13 cellular contexts compared by ENCODE assay signal in the genomic region with DNA sequence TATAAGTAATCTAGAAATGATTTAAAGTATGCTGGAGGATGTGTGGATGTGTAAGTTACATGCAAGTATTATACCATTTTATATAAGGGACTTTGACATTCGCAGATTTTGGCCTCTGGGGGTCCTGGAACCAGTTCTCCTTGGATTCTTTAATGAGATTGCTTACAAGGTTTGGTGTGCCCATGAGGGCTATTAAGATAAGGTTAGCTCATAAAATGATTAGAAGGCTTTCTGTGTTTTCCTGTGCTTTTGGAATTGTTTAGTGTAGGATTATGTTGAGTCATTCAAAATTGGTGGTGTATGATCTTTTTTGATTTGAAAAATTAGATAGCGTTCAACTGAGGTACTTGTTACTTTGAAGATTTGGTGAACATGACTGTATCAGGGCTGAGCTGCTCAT. TPM values are rescaled to one million over a fixed set of nuclear protein-coding genes. Genes with fewer than 3 reads are reported as not detected.
A peak's percentile ranks its signal among the peaks of the same experiment; 100 is the strongest.
DNase-seq lines count a peak whose midpoint lies in the region; ATAC-seq and TF ChIP-seq lines count a peak whose summit lies in the region.
"Had no signal": no experiment of that assay in that cellular context is flagged by ENCODE, and none has a peak within 500 bp of the region (broad histone marks: within the 10 kb centered on the region; RNA-seq: fewer than 3 reads in every experiment).

No MANE protein-coding gene starts in this region.

- peaks cover 100% of the 10 kb centered on the region for H3K79me2 ChIP-seq in GM23338 (replicated peaks; ENCODE audit: insufficient read depth)
- H3K79me2 ChIP-seq in mesendoderm (ENCODE audit: control insufficient read depth, insufficient read depth, low read length), result peaks cover 52% of the 10 kb centered on the region

- H3K4me1 ChIP-seq in GM23338 (ENCODE audit: insufficient read depth) (peaks cover 68% of the 10 kb centered on the region), mesendoderm (ENCODE audit: control insufficient read depth, low read depth, low read length) (peaks cover 5% of the 10 kb centered on the region), right atrium auricular region (peaks cover 0 to 32% of the 10 kb centered on the region in 2 donors)

- H3K4me1 Mint-ChIP-seq in CD4-positive, alpha-beta T cell (ENCODE audit: low read depth), result peaks cover 94% of the 10 kb centered on the region
- peaks cover 67% of the 10 kb centered on the region for H3K4me1 Mint-ChIP-seq in GM23338
- H3K4me1 Mint-ChIP-seq in activated T-helper 17 cell treated with anti-CD3 and anti-CD28 coated beads, Interleukin-2, amount 50 U/mL, for 72 hours, result peaks cover 42% of the 10 kb centered on the region

- H3K18ac ChIP-seq in mesendoderm (ENCODE audit: low read length), result no peak overlapping the region

- no peak for TF ChIP-seq CTCF in CD4-positive, alpha-beta T cell (IDR thresholded peaks at IDR 0.05)
- TF ChIP-seq CTCF in GM23338 (conservative IDR thresholded peaks at IDR 0.05; ENCODE audit: low read depth in 2 of 2), result no peak
- no peak for TF ChIP-seq CTCF in right atrium auricular region (IDR thresholded peaks at IDR 0.05)

- H3K9me2 ChIP-seq in GM23338 (ENCODE audit: insufficient read depth), result no peaks in the 10 kb centered on the region

- H3K36me3 ChIP-seq in GM23338 (ENCODE audit: insufficient read depth) (no peaks in the 10 kb centered on the region), mesendoderm (ENCODE audit: control insufficient read depth, insufficient read depth, low read length) (no peaks in the 10 kb centered on the region), right atrium auricular region (no peaks in the 10 kb centered on the region)
- H3K36me3 ChIP-seq: esophagus squamous epithelium had no signal

- H3K36me3 Mint-ChIP-seq in CD4-positive, alpha-beta T cell (ENCODE audit: low read depth), result peaks cover 15% of the 10 kb centered on the region
- peaks cover 7% of the 10 kb centered on the region; the same call in 2 of the 3 replicates for H3K36me3 Mint-ChIP-seq in GM23338 (ENCODE audit: low read depth)
- H3K36me3 Mint-ChIP-seq in activated T-helper 17 cell treated with anti-CD3 and anti-CD28 coated beads, Interleukin-2, amount 50 U/mL, for 72 hours (ENCODE audit: low read depth), result peaks cover 7% of the 10 kb centered on the region
- H3K36me3 Mint-ChIP-seq in activated naive CD4-positive, alpha-beta T cell treated with anti-CD3 and anti-CD28 coated beads, Interleukin-2, amount 50 U/mL, for 72 hours, result peaks cover 4 to 22% of the 10 kb centered on the region in 2 donors

- peaks cover 3% of the 10 kb centered on the region for H3K79me1 ChIP-seq in mesendoderm (ENCODE audit: low read length)

- peaks cover 12% of the 10 kb centered on the region; the same call in 1 of the 2 replicates for H4K20me1 ChIP-seq in GM23338 (replicated peaks; ENCODE audit: insufficient read depth)

- no peak overlapping the region for H4K8ac ChIP-seq in mesendoderm (ENCODE audit: low read depth, low read length)

- H2BK120ac ChIP-seq in mesendoderm (ENCODE audit: low read depth, low read length), result no peak overlapping the region

- peak overlapping the region; percentile 84 for H3K27ac Mint-ChIP-seq in CD4-positive, alpha-beta T cell
- H3K27ac Mint-ChIP-seq in GM23338, result peak overlapping the region; percentile 79
- H3K27ac Mint-ChIP-seq in activated T-helper 17 cell treated with anti-CD3 and anti-CD28 coated beads, Interleukin-2, amount 50 U/mL, for 72 hours, result peak overlapping the region; percentile 80
- H3K27ac Mint-ChIP-seq in activated naive CD4-positive, alpha-beta T cell treated with anti-CD3 and anti-CD28 coated beads, Interleukin-2, amount 50 U/mL, for 72 hours, result peak overlapping the region in 1 of 2 donors; percentile 72

- no peaks in the 10 kb centered on the region for H3F3A ChIP-seq in GM23338 (replicated peaks; ENCODE audit: low read depth)

- H3K56ac ChIP-seq in mesendoderm (ENCODE audit: low read length), result no peak overlapping the region

- H3K4me3 ChIP-seq in GM23338 (no peak overlapping the region), mesendoderm (ENCODE audit: low read length) (no peak overlapping the region), right atrium auricular region (no peak overlapping the region)

- CTCF ChIA-PET in CD4-positive, alpha-beta T cell (lab: Charles Lee), result no interaction called here

- intact Hi-C loops in CD4-positive, alpha-beta T cell (cut with DNase I, micrococcal nuclease), result loop anchor here in 1 of 2 experiments (5.0 to 10.0 kb wide), 2 partner anchors 663 to 1181 kb away; no protein-coding TSS in a partner anchor

- H2BK15ac ChIP-seq in mesendoderm (replicated peaks; ENCODE audit: low read depth), result no peak overlapping the region

- no peak for ATAC-seq in CD4-positive, alpha-beta T cell (ENCODE audit: poor library complexity)
- no peak for ATAC-seq in GM23338
- ATAC-seq in activated T-helper 17 cell treated with anti-CD3 and anti-CD28 coated beads, Interleukin-2, amount 50 U/mL, for 72 hours (replicated peaks), result no peak
- ATAC-seq in activated naive CD4-positive, alpha-beta T cell treated with anti-CD3 and anti-CD28 coated beads, Interleukin-2, amount 50 U/mL, for 72 hours, result no peak

- no peaks in the 10 kb centered on the region for H3K27me3 ChIP-seq in CD4-positive, alpha-beta T cell (ENCODE audit: control insufficient read depth, insufficient read depth, low read length)
- H3K27me3 ChIP-seq in GM23338 (ENCODE audit: insufficient read depth), result no peaks in the 10 kb centered on the region
- H3K27me3 ChIP-seq in mesendoderm (ENCODE audit: insufficient read depth, low read length, poor library complexity), result no peaks in the 10 kb centered on the region
- H3K27me3 ChIP-seq in right atrium auricular region, result no peaks in the 10 kb centered on the region
- H3K27me3 ChIP-seq: esophagus squamous epithelium had no signal

- POLR2A ChIA-PET in CD4-positive, alpha-beta T cell (lab: Charles Lee), result interaction anchor here (1.2 kb wide), 1 partner anchor 41 kb away, joined by 3 read pairs; no protein-coding TSS in a partner anchor

- no peak overlapping the region for H3K23ac ChIP-seq in mesendoderm (ENCODE audit: low read length)

- peak overlapping the region; percentile 40 for H3K4me2 ChIP-seq in GM23338
- no peak overlapping the region for H3K4me2 ChIP-seq in mesendoderm (ENCODE audit: low read length)
- H3K4me2 ChIP-seq: KMS-11 had no signal

- no peak overlapping the region for H2AFZ ChIP-seq in GM23338

- H2AK5ac ChIP-seq in mesendoderm (ENCODE audit: low read length), result no peak overlapping the region

- H4K5ac ChIP-seq in mesendoderm (ENCODE audit: low read length), result no peak overlapping the region

- H3K4me3 Mint-ChIP-seq in CD4-positive, alpha-beta T cell, result peak overlapping the region; percentile 47
- peak overlapping the region; percentile 16; the same call in 1 of the 3 replicates for H3K4me3 Mint-ChIP-seq in GM23338
- H3K4me3 Mint-ChIP-seq in activated T-helper 17 cell treated with anti-CD3 and anti-CD28 coated beads, Interleukin-2, amount 50 U/mL, for 72 hours, result peak overlapping the region; percentile 82
- H3K4me3 Mint-ChIP-seq: neural crest cell had no signal

- DNase-seq in CD4-positive, alpha-beta T cell, result no peak
- DNase-seq in GM23338 (ENCODE audit: low spot score), result no peak
- DNase-seq in mesendoderm, result peak; percentile 41
- no peak for DNase-seq in right atrium auricular region (ENCODE audit: low spot score)
- no peak for DNase-seq in SW480 (ENCODE audit: low spot score)
- DNase-seq in substantia nigra (lab: John Stamatoyannopoulos, UW), result no peak
- no peak for DNase-seq in activated naive CD4-positive, alpha-beta T cell treated with anti-CD3 and anti-CD28 coated beads, Interleukin-2, amount 50 U/mL, for 72 hours (ENCODE audit: low spot score in 2 of 2)
- DNase-seq: esophagus squamous epithelium, GOT3, NCI-H1694 treated with DMSO at 0.1 percent for 48 hours had no signal

- no CpG with 5 or more reads among the region's 2 CpGs for WGBS in mesendoderm (ENCODE audit: extremely low coverage, insufficient coverage, low lambda C conversion rate)

- H3K9me3 ChIP-seq in CD4-positive, alpha-beta T cell (ENCODE audit: control insufficient read depth, low read length), result no peaks in the 10 kb centered on the region
- H3K9me3 ChIP-seq in right atrium auricular region, result no peaks in the 10 kb centered on the region
- H3K9me3 ChIP-seq: esophagus squamous epithelium had no signal

- no peak overlapping the region for H3K9ac ChIP-seq in mesendoderm (ENCODE audit: low read length)
- H3K9ac ChIP-seq: KMS-11 had no signal

- no peak overlapping the region for H2BK5ac ChIP-seq in mesendoderm (ENCODE audit: low read length)

- H3K27ac ChIP-seq in CD4-positive, alpha-beta T cell (ENCODE audit: low read depth, low read length), result no peak overlapping the region
- H3K27ac ChIP-seq in GM23338 (ENCODE audit: low read depth) (no peak overlapping the region), mesendoderm (ENCODE audit: low read depth, low read length) (no peak overlapping the region), right atrium auricular region (no peak overlapping the region), substantia nigra (ENCODE audit: low read depth, low read length, poor library complexity, severe bottlenecking) (no peak overlapping the region)
- H3K27ac ChIP-seq: esophagus squamous epithelium, KMS-11 had no signal

- no peaks in the 10 kb centered on the region for H3K9me3 Mint-ChIP-seq in CD4-positive, alpha-beta T cell
- no peaks in the 10 kb centered on the region for H3K9me3 Mint-ChIP-seq in GM23338
- H3K9me3 Mint-ChIP-seq in activated T-helper 17 cell treated with anti-CD3 and anti-CD28 coated beads, Interleukin-2, amount 50 U/mL, for 72 hours, result no peaks in the 10 kb centered on the region
- H3K9me3 Mint-ChIP-seq in activated naive CD4-positive, alpha-beta T cell treated with anti-CD3 and anti-CD28 coated beads, Interleukin-2, amount 50 U/mL, for 72 hours, result no peaks in the 10 kb centered on the region

- H3K4ac ChIP-seq in mesendoderm (ENCODE audit: low read depth, low read length), result no peak overlapping the region

- H3K27me3 Mint-ChIP-seq in CD4-positive, alpha-beta T cell, result no peaks in the 10 kb centered on the region
- peaks cover 5% of the 10 kb centered on the region for H3K27me3 Mint-ChIP-seq in GM23338 (ENCODE audit: insufficient read depth, low read depth, poor library complexity)
- H3K27me3 Mint-ChIP-seq in activated T-helper 17 cell treated with anti-CD3 and anti-CD28 coated beads, Interleukin-2, amount 50 U/mL, for 72 hours, result no peaks in the 10 kb centered on the region

RNA-seq across cellular contexts. Expression of a gene that starts 5.6 kb away (rescaled TPM):
- 10 to 100 TPM; 45.0 to 49.2 TPM for total RNA-seq in CD4-positive, alpha-beta T cell
- 49.2 and 69.3 TPM in 2 replicates for total RNA-seq in GM23338 (2014; rRNA removed; shearing (Covaris generic))
- 11.8 and 14.2 TPM in 2 replicates for polyA plus RNA-seq in GM23338 (2016; fragmentation: Nextera tagmentation; extraction: Ambion mirVana)
- total RNA-seq in activated T-helper 17 cell treated with anti-CD3 and anti-CD28 coated beads, Interleukin-2, amount 50 U/mL, for 72 hours, result 10 to 100 TPM; 21.3 to 35.3 TPM
- polyA plus RNA-seq in mesendoderm (2013, experiment 1 of 2), result 30.4 TPM
- polyA plus RNA-seq in mesendoderm (2013, experiment 2 of 2), result 31.1 TPM
- total RNA-seq in right atrium auricular region, result 10 to 100 TPM; 42.9 to 44.7 TPM
- total RNA-seq in activated naive CD4-positive, alpha-beta T cell treated with anti-CD3 and anti-CD28 coated beads, Interleukin-2, amount 50 U/mL, for 72 hours, result 10 to 100 TPM; 20.9 to 32.7 TPM

Comparison
In these comparisons a context has a peak if more than half of its experiments do, and no peak if none do; other contexts are left out.
1. H3K4me3 Mint-ChIP-seq: peak in every context shown above with its lines; median percentile 82 in activated T-helper 17 cell treated with anti-CD3 and anti-CD28 coated beads, Interleukin-2, amount 50 U/mL, for 72 hours; 47 in CD4-positive, alpha-beta T cell; 16 in GM23338.